In genomic region chr2:191018663-191019119, GRCh38 we compare ENCODE assay signal across 2 cellular contexts.
TF ChIP-seq lines count a peak whose summit lies in the region.

No MANE protein-coding gene starts in this region.

TF ChIP-seq in SK-N-SH, 30 proteins besides CTCF, POLR2A, EP300 and RAD21 (continued from another document):
- TF ChIP-seq PBX3 (IDR thresholded peaks at IDR 0.05) (no peak), TAF1 (IDR thresholded peaks at IDR 0.05; ENCODE audit: borderline replicate concordance, low read depth, low read length) (no peak), NRF1 (IDR thresholded peaks at IDR 0.05; ENCODE audit: low read depth, low read length) (no peak), GATA2 (CRISPR knock-in tag; IDR thresholded peaks at IDR 0.05) (no peak), RCOR1 (IDR thresholded peaks at IDR 0.05; ENCODE audit: low read length) (no peak), ELF1 (IDR thresholded peaks at IDR 0.05) (no peak), FOXM1 (IDR thresholded peaks at IDR 0.05; ENCODE audit: low read depth) (no peak), MEF2A (IDR thresholded peaks at IDR 0.05; ENCODE audit: borderline replicate concordance, low read depth) (no peak), EZH2phosphoT487 (IDR thresholded peaks at IDR 0.05; ENCODE audit: borderline replicate concordance, low read depth) (no peak), RXRA (IDR thresholded peaks at IDR 0.05; ENCODE audit: borderline replicate concordance, low read depth) (no peak), USF1 (IDR thresholded peaks at IDR 0.05; ENCODE audit: borderline replicate concordance, low read depth) (no peak), TEAD4 (IDR thresholded peaks at IDR 0.05; ENCODE audit: borderline replicate concordance, insufficient read depth) (no peak), POLR2AphosphoS5 (IDR thresholded peaks at IDR 0.05; ENCODE audit: low read depth, low read length) (no peak), FOSL2 (IDR thresholded peaks at IDR 0.05; ENCODE audit: borderline replicate concordance, low read depth) (no peak), NFIC (IDR thresholded peaks at IDR 0.05; ENCODE audit: borderline replicate concordance) (no peak), USF2 (IDR thresholded peaks at IDR 0.05; ENCODE audit: borderline replicate concordance, low read depth, low read length) (no peak)

TF ChIP-seq in SK-N-SH treated with all-trans-retinoic acid at 6 μM for 48 hours, 23 proteins besides CTCF, POLR2A, EP300 and RAD21 (continued from another document):
- TF ChIP-seq PATZ1 (CRISPR knock-in tag; IDR thresholded peaks at IDR 0.05; ENCODE audit: borderline replicate concordance): no peak
- TF ChIP-seq ZNF70 (CRISPR knock-in tag; IDR thresholded peaks at IDR 0.05): no peak
- TF ChIP-seq RARB (CRISPR knock-in tag; IDR thresholded peaks at IDR 0.05): no peak
- no peak for TF ChIP-seq OSR1 (CRISPR knock-in tag; IDR thresholded peaks at IDR 0.05)
- no peak for TF ChIP-seq ESRRG (CRISPR knock-in tag; IDR thresholded peaks at IDR 0.05)
- TF ChIP-seq CSDC2 (CRISPR knock-in tag; IDR thresholded peaks at IDR 0.05): no peak
- no peak for TF ChIP-seq ISL1 (CRISPR knock-in tag; IDR thresholded peaks at IDR 0.05)
- no peak for TF ChIP-seq GLIS3 (CRISPR knock-in tag; IDR thresholded peaks at IDR 0.05)
- TF ChIP-seq ZFP30 (CRISPR knock-in tag; IDR thresholded peaks at IDR 0.05): no peak
- no peak for TF ChIP-seq ZC3H10 (CRISPR knock-in tag; IDR thresholded peaks at IDR 0.05)
- TF ChIP-seq ZNF8 (CRISPR knock-in tag; IDR thresholded peaks at IDR 0.05): no peak
- TF ChIP-seq TOX (CRISPR knock-in tag; IDR thresholded peaks at IDR 0.05; ENCODE audit: borderline replicate concordance): no peak
- no peak for TF ChIP-seq ZFP3 (CRISPR knock-in tag; IDR thresholded peaks at IDR 0.05)
- TF ChIP-seq BACH2 (CRISPR knock-in tag; IDR thresholded peaks at IDR 0.05; ENCODE audit: borderline replicate concordance): no peak
- no peak for TF ChIP-seq CSRNP3 (CRISPR knock-in tag; IDR thresholded peaks at IDR 0.05)
- no peak for TF ChIP-seq TSHZ2 (CRISPR knock-in tag; IDR thresholded peaks at IDR 0.05)
